Comparison of ENCODE assay signal across 8 cellular contexts in genomic region chr1:155934097-155934932, GRCh38.
DNase-seq lines count a peak whose midpoint lies in the region; ATAC-seq and TF ChIP-seq lines count a peak whose summit lies in the region.

Gene KHDC4 (minus strand): TSS chr1:155934413. CDS start chr1:155934373, 40 bp downstream.

- no peaks in the 10 kb centered on the region for H3K27me3 ChIP-seq in BLaER1 treated with 17β-estradiol and CSF1 and Interleukin-3, amounts not matched to agents 10 nM and 100 nM

- H3K4me1 ChIP-seq in BLaER1 treated with 17β-estradiol and CSF1 and Interleukin-3, amounts not matched to agents 10 nM and 100 nM: peaks cover 43 to 57% (median 54%) of the 10 kb centered on the region in 10 experiments

- H3K36me3 ChIP-seq in BLaER1 treated with 17β-estradiol and CSF1 and Interleukin-3, amounts not matched to agents 10 nM and 100 nM: peaks cover 39 to 45% (median 43%) of the 10 kb centered on the region in 11 experiments

- peak; percentile 84 for ATAC-seq in HG03460 (IDR thresholded peaks at IDR 0.05; ENCODE audit: unreplicated experiment)

- TF ChIP-seq CTCF in coronary artery (IDR thresholded peaks at IDR 0.05): no peak

- H3K9ac ChIP-seq in BLaER1 treated with 17β-estradiol and CSF1 and Interleukin-3, amounts not matched to agents 10 nM and 100 nM: peak within 1 kb of the TSS; percentile 91 to 99 (median 96)

- peak within 1 kb of the TSS; percentile 86 to 96 (median 92) for H3K4me2 ChIP-seq in BLaER1 treated with 17β-estradiol and CSF1 and Interleukin-3, amounts not matched to agents 10 nM and 100 nM

- peak within 1 kb of the TSS; percentile 89 to 98 (median 93) for H3K27ac ChIP-seq in BLaER1 treated with 17β-estradiol and CSF1 and Interleukin-3, amounts not matched to agents 10 nM and 100 nM
- peak within 1 kb of the TSS; percentile 85 to 90 for H3K27ac ChIP-seq in coronary artery

- peak within 1 kb of the TSS; percentile 80 to 97 (median 88) for H3K4me3 ChIP-seq in BLaER1 treated with 17β-estradiol and CSF1 and Interleukin-3, amounts not matched to agents 10 nM and 100 nM
- H3K4me3 ChIP-seq in coronary artery: peak within 1 kb of the TSS; percentile 77

- H4K20me1 ChIP-seq in BLaER1 treated with 17β-estradiol and CSF1 and Interleukin-3, amounts not matched to agents 10 nM and 100 nM: peaks cover 34 to 47% (median 44%) of the 10 kb centered on the region in 11 experiments

- peak; percentile 87 for DNase-seq in GM19240 (ENCODE audit: insufficient read length, low spot score)
- peak; percentile 100 for DNase-seq in NCI-H526 (lab: John Stamatoyannopoulos, UW)
- peak; percentile 96 for DNase-seq in activated CD4-positive, alpha-beta T cell treated with anti-CD3 and anti-CD28 coated beads for 48 hours
- peak; percentile 97 for DNase-seq in coronary artery (ENCODE audit: low spot score)
- peak; percentile 100 for DNase-seq in left kidney (ENCODE audit: low read depth, low spot score)
- DNase-seq in stimulated activated CD4-positive, alpha-beta T cell treated with anti-CD3 and anti-CD28 coated beads, Interleukin-2, amount 100 ng/mL, for 4 hours (ENCODE audit: low read depth): peak; percentile 91

- no peaks in the 10 kb centered on the region for H3K9me3 ChIP-seq in BLaER1 treated with 17β-estradiol and CSF1 and Interleukin-3, amounts not matched to agents 10 nM and 100 nM (replicated peaks in 1 of 11)

Comparison
In these comparisons a context has a peak if more than half of its experiments do, and no peak if none do; other contexts are left out.
1. Peak in every context shown above with its lines: DNase-seq, ATAC-seq, H3K4me3 ChIP-seq and H3K27ac ChIP-seq.